8 cellular contexts compared by ENCODE assay signal in genomic region chr10:43407576-43408330, GRCh38. TPM values are rescaled to one million over a fixed set of nuclear protein-coding genes. Genes with fewer than 3 reads are reported as not detected.
A peak's percentile ranks its signal among the peaks of the same experiment; 100 is the strongest.
DNase-seq lines count a peak whose midpoint lies in the region; ATAC-seq and TF ChIP-seq lines count a peak whose summit lies in the region.

No MANE protein-coding gene starts in this region.

- peak overlapping the region; percentile 100 for H3K27ac ChIP-seq in HUES64 (ENCODE audit: low read depth, low read length)
- H3K27ac ChIP-seq in neural cell (ENCODE audit: low read length), result peak overlapping the region; percentile 71

- H3K79me2 ChIP-seq in neural cell (replicated peaks; ENCODE audit: insufficient read depth, low read length), result peaks cover 33% of the 10 kb centered on the region

- DNase-seq in DMS79 treated with DMSO at 0.1 percent for 48 hours (lab: John Stamatoyannopoulos, UW) (peak; percentile 38), RPMI7951 (ENCODE audit: low read depth) (peak; percentile 87), fibroblast of pulmonary artery (ENCODE audit: low read depth) (peak; percentile 94)
- peak; percentile 84 for DNase-seq in activated T-helper 9 cell treated with anti-CD3 and anti-CD28 coated beads, Interleukin-2, amount 50 U/mL, for 16 hours (ENCODE audit: low read depth)
- peak; percentile 81 to 90 for DNase-seq in stimulated activated naive CD8-positive, alpha-beta T cell treated with anti-CD3 and anti-CD28 coated beads, Interleukin-15, amount 100 ng/mL, for 72 hours

- H3K4me3 Mint-ChIP-seq in stimulated activated naive CD8-positive, alpha-beta T cell treated with anti-CD3 and anti-CD28 coated beads, Interleukin-15, amount 100 ng/mL, for 72 hours, result peak overlapping the region; percentile 95 to 99

- H3K9ac ChIP-seq in HUES64 (ENCODE audit: low read depth, low read length) (peak overlapping the region; percentile 97), neural cell (ENCODE audit: low read length) (peak overlapping the region; percentile 72)

- peak overlapping the region; percentile 97 to 100 for H3K27ac Mint-ChIP-seq in stimulated activated naive CD8-positive, alpha-beta T cell treated with anti-CD3 and anti-CD28 coated beads, Interleukin-15, amount 100 ng/mL, for 72 hours

- WGBS in HUES64, result under 1% methylated on average over 56 of the region's 56 CpGs

- H3K36me3 ChIP-seq in HUES64 (ENCODE audit: insufficient read depth, low read length) (peaks cover 10% of the 10 kb centered on the region), neural cell (ENCODE audit: insufficient read depth, low read length) (no peaks in the 10 kb centered on the region)

- TF ChIP-seq EP300 in neural cell (conservative IDR thresholded peaks at IDR 0.05; ENCODE audit: poor library complexity, severe bottlenecking), result no peak

- peak overlapping the region; percentile 14 for H2AFZ ChIP-seq in neural cell (ENCODE audit: low read depth, low read length)

- peaks cover 24% of the 10 kb centered on the region for H3K4me1 ChIP-seq in HUES64 (ENCODE audit: insufficient read depth, low read length)

- no peaks in the 10 kb centered on the region for H4K20me1 ChIP-seq in neural cell (ENCODE audit: insufficient read depth)

- H3K9me2 ChIP-seq in neural cell (ENCODE audit: insufficient read depth, low read length), result no peaks in the 10 kb centered on the region

- H3K9me3 ChIP-seq in HUES64 (ENCODE audit: insufficient read depth, low read depth, low read length) (no peaks in the 10 kb centered on the region), neural cell (ENCODE audit: low read length) (no peaks in the 10 kb centered on the region)

- no peak for TF ChIP-seq RAD21 in neural cell (conservative IDR thresholded peaks at IDR 0.05)

- H3K4me3 ChIP-seq in HUES64 (ENCODE audit: low read length), result peak overlapping the region; percentile 88
- peak overlapping the region; percentile 86 for H3K4me3 ChIP-seq in fibroblast of pulmonary artery (replicated peaks; ENCODE audit: low read depth, low read length)
- peak overlapping the region; percentile 81 for H3K4me3 ChIP-seq in neural cell (ENCODE audit: low read length)

- peak overlapping the region; percentile 15 for H3K4me2 ChIP-seq in neural cell (ENCODE audit: low read length)

- peak; percentile 44 for TF ChIP-seq CTCF in fibroblast of pulmonary artery (IDR thresholded peaks at IDR 0.05; ENCODE audit: low read length, missing control alignments)
- TF ChIP-seq CTCF in neural cell (IDR thresholded peaks at IDR 0.05; ENCODE audit: poor library complexity, severe bottlenecking), result peak; percentile 14

- H3K9me3 Mint-ChIP-seq in stimulated activated naive CD8-positive, alpha-beta T cell treated with anti-CD3 and anti-CD28 coated beads, Interleukin-15, amount 100 ng/mL, for 72 hours, result no peaks in the 10 kb centered on the region

- H3K27me3 ChIP-seq in HUES64 (ENCODE audit: insufficient read depth, low read length) (no peaks in the 10 kb centered on the region), neural cell (ENCODE audit: insufficient read depth, low read depth, low read length) (peaks cover 5% of the 10 kb centered on the region)

- no peaks in the 10 kb centered on the region for H3K27me3 Mint-ChIP-seq in stimulated activated naive CD8-positive, alpha-beta T cell treated with anti-CD3 and anti-CD28 coated beads, Interleukin-15, amount 100 ng/mL, for 72 hours

- peaks cover 44% of the 10 kb centered on the region for H3K4me1 Mint-ChIP-seq in stimulated activated naive CD8-positive, alpha-beta T cell treated with anti-CD3 and anti-CD28 coated beads, Interleukin-15, amount 100 ng/mL, for 72 hours

- H3F3A ChIP-seq in neural cell (ENCODE audit: insufficient read depth, low read length, poor library complexity, severe bottlenecking), result no peaks in the 10 kb centered on the region

- peak; percentile 47 for ATAC-seq in GM21515 (IDR thresholded peaks at IDR 0.05; ENCODE audit: unreplicated experiment)
- peak; percentile 61 for ATAC-seq in stimulated activated naive CD8-positive, alpha-beta T cell treated with anti-CD3 and anti-CD28 coated beads, Interleukin-15, amount 100 ng/mL, for 72 hours

TF ChIP-seq in neural cell, 6 proteins besides CTCF, POLR2A, EP300 and RAD21:
- TF ChIP-seq EZH2 (IDR thresholded peaks at IDR 0.05; ENCODE audit: borderline replicate concordance, insufficient read depth, low read length, poor library complexity, severe bottlenecking) (no peak), MXI1 (conservative IDR thresholded peaks at IDR 0.05; ENCODE audit: poor library complexity, severe bottlenecking) (peak; percentile 83), TAF1 (IDR thresholded peaks at IDR 0.05; ENCODE audit: low read depth) (peak; percentile 40)

RNA-seq across cellular contexts. Expression of gene HNRNPF, which starts 1.2 kb away (rescaled TPM):
- 295 TPM for polyA plus RNA-seq in HUES64 (2013, experiment 1 of 2)
- polyA plus RNA-seq in HUES64 (2013, experiment 2 of 2), result 272 TPM
- 179 and 196 TPM in 2 replicates for total RNA-seq in RPMI7951 (2014; rRNA removed; shearing (Covaris generic))
- polyA plus RNA-seq in neural cell, result 65.0 and 65.8 TPM in 2 replicates
- 73.0 and 77.0 TPM in 2 replicates for polyA minus RNA-seq in neural cell

RNA-seq across cellular contexts. Expression of gene ZNF487, which starts 29.2 kb away (rescaled TPM):
- polyA plus RNA-seq in HUES64 (2013, experiment 1 of 2), result 1.7 TPM
- 2.5 TPM for polyA plus RNA-seq in HUES64 (2013, experiment 2 of 2)
- total RNA-seq in RPMI7951 (2014; rRNA removed; shearing (Covaris generic)), result 6.1 and 6.3 TPM in 2 replicates
- 6.2 and 11.8 TPM in 2 replicates for polyA plus RNA-seq in neural cell
- polyA minus RNA-seq in neural cell, result 20.2 and 23.5 TPM in 2 replicates

RNA-seq across cellular contexts. Expression of gene FXYD4, which starts 36.3 kb away (rescaled TPM):
- not detected for polyA plus RNA-seq in HUES64 (2013, experiment 1 of 2)
- not detected for polyA plus RNA-seq in HUES64 (2013, experiment 2 of 2)
- not detected in 2 replicates for total RNA-seq in RPMI7951 (2014; rRNA removed; shearing (Covaris generic))
- not detected in 2 replicates for polyA plus RNA-seq in neural cell
- not detected in 2 replicates for polyA minus RNA-seq in neural cell

Comparison
In these comparisons a context has a peak if more than half of its experiments do, and no peak if none do; other contexts are left out.
1. Peak in every context shown above with its lines: DNase-seq, ATAC-seq, H3K4me3 ChIP-seq and H3K27ac ChIP-seq.
2. DNase-seq: peak in every context shown above with its lines; median percentile 94 in fibroblast of pulmonary artery; 87 in RPMI7951; 86 in stimulated activated naive CD8-positive, alpha-beta T cell treated with anti-CD3 and anti-CD28 coated beads, Interleukin-15, amount 100 ng/mL, for 72 hours; 84 in activated T-helper 9 cell treated with anti-CD3 and anti-CD28 coated beads, Interleukin-2, amount 50 U/mL, for 16 hours; 38 in DMS79 treated with DMSO at 0.1 percent for 48 hours.